Comparison of ENCODE assay signal across 1 cellular context in the genomic region with DNA sequence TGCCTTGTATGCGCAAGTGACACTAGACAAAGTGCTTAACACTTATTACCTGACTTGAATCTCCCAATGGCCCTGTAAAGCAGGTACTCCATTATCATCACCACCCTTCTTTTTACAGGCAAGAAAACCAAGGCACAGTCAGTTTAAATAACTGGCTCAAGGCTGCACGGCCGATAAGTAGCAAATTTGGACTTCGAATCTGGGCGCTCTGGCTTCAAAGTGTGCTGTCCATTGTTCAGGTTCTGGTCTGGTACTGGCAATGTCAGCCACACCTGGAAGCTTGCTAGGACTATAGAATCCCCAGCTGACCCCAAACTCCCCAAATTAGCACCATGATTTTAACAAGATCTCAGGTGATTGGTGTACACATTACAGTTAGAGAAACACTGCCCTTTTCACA.
TF ChIP-seq lines count a peak whose summit lies in the region.

No MANE protein-coding gene starts in this region.

TF ChIP-seq in HepG2, 621 proteins besides CTCF, POLR2A, EP300 and RAD21 (continued from another document):
- TF ChIP-seq ZNF557 (CRISPR knock-in tag; IDR thresholded peaks at IDR 0.05) (no peak), ZSCAN31 (CRISPR knock-in tag; IDR thresholded peaks at IDR 0.05; ENCODE audit: low read depth) (no peak), RCOR2 (CRISPR knock-in tag; IDR thresholded peaks at IDR 0.05) (no peak), POLR2AphosphoS5 (IDR thresholded peaks at IDR 0.05; ENCODE audit: low read depth, low read length) (no peak), SNAI1 (CRISPR knock-in tag; IDR thresholded peaks at IDR 0.05; ENCODE audit: borderline replicate concordance) (no peak), JUN (CRISPR knock-in tag; IDR thresholded peaks at IDR 0.05) (no peak), MAX (IDR thresholded peaks at IDR 0.05) (peak; percentile 35; the same call in 1 of the 2 replicates), ASH2L (IDR thresholded peaks at IDR 0.05; ENCODE audit: insufficient read length, low read depth, low read length) (peak; percentile 4), SNAPC4 (CRISPR knock-in tag; IDR thresholded peaks at IDR 0.05) (no peak)
